Comparison of ENCODE assay signal across 32 cellular contexts in the genomic region with DNA sequence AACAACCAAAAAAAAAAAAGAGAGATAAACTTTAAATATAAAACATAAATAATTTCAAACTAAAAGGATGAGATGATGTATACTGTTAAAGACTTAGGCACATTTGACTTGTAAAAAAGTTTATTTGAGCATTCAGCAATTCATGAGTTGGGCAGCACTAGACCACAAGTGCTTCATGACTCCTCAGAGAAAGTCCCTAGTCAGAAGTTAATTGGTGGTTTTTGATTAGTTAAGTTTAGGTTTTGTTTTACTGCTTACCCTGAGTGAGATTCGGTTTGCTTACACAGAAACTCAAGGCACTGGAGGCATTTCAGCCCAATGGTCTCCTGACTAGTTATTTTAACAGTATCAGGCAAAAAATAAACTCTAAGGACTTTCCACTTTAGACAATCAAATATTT.
"Had no signal": no experiment of that assay in that cellular context is flagged by ENCODE, and none has a peak within 500 bp of the region (broad histone marks: within the 10 kb centered on the region; RNA-seq: fewer than 3 reads in every experiment).

No MANE protein-coding gene starts in this region.

- H3K4me1 Mint-ChIP-seq: T-cell had no signal

- H3K4me3 Mint-ChIP-seq: T-cell had no signal

- H3K9me3 ChIP-seq: MG63, SJCRH30 had no signal

- H3K27me3 ChIP-seq: MG63, SJCRH30 had no signal

- H3K4me2 ChIP-seq: PC-9 had no signal

- H3K27ac ChIP-seq: PC-9, RWPE1, SJCRH30, SK-N-MC had no signal

- H3K36me3 Mint-ChIP-seq: T-cell had no signal

- H3K4me1 ChIP-seq: SJCRH30 had no signal

- H3K27ac Mint-ChIP-seq: T-cell had no signal

- H3K4me3 ChIP-seq: MG63, PC-9, SJCRH30, SK-N-MC had no signal

- ATAC-seq: Panc1, SK-N-SH treated with all-trans-retinoic acid at 6 μM for 48 hours, T-cell had no signal

- H3K36me3 ChIP-seq: MG63, SJCRH30 had no signal

- H2AFZ ChIP-seq: PC-9 had no signal

- H3K27me3 Mint-ChIP-seq: T-cell had no signal

- DNase-seq: Karpas-422, MG63, NCI-H1048, NCI-H1092 treated with DMSO at 0.1 percent for 48 hours, NCI-H1105 treated with DMSO at 0.1 percent for 48 hours, NCI-H1417, NCI-H1436, NCI-H146, NCI-H1694, NCI-H187, NCI-H1930, NCI-H2029 treated with DMSO at 0.1 percent for 48 hours, NCI-H2081 treated with DMSO at 0.1 percent for 48 hours, NCI-H2107, NCI-H2171, NCI-H226, NCI-H446 treated with DMSO at 0.1 percent for 48 hours, NCI-H510A, NCI-H524, NCI-H526, NCI-H69, NCI-H748 treated with DMSO at 0.1 percent for 48 hours, NCI-H82, PC-9, SHP77, SIG-M5, SJCRH30, T-cell had no signal
